Comparison of ENCODE assay signal across 8 cellular contexts in genomic region chr6:160972594-160972993, GRCh38. TPM values are rescaled to one million over a fixed set of nuclear protein-coding genes. Genes with fewer than 3 reads are reported as not detected.
DNase-seq lines count a peak whose midpoint lies in the region; ATAC-seq and TF ChIP-seq lines count a peak whose summit lies in the region.
"Not testable (repeated sequence)": the region's sequence is repeated elsewhere in the genome, so short reads cannot be mapped to it uniquely, and the experiment has no call there.

No MANE protein-coding gene starts in this region.

- not testable (repeated sequence) for H3K4me3 Mint-ChIP-seq in neural crest cell

- intact Hi-C loops in IMR-90 (cut with micrococcal nuclease) = loop anchor here (1.0 to 5.0 kb wide), 2 partner anchors 42 to 300 kb away; partner anchors contain the start of gene AGPAT4
- intact Hi-C loops in breast epithelium (cut with DNase I; ENCODE audit: low total_unique reads) = not testable (repeated sequence)

- H3K18ac ChIP-seq in IMR-90 (ENCODE audit: low read depth, low read length) = peak overlapping the region; percentile 68

- CTCF ChIA-PET in IMR-90 (lab: Yijun Ruan, JAX) = interaction anchor here (0.6 to 1.3 kb wide), 2 partner anchors 30 to 42 kb away, joined by 3 to 4 read pairs; no protein-coding TSS in a partner anchor

- peak overlapping the region; percentile 67 for H4K91ac ChIP-seq in IMR-90 (ENCODE audit: insufficient read depth, low read depth, low read length)

- not testable (repeated sequence) for H2AFZ ChIP-seq in ACC112 (ENCODE audit: low read length, unreplicated experiment); IMR-90 (replicated peaks; ENCODE audit: low read length, poor library complexity); fibroblast of lung (ENCODE audit: low read length); hepatocyte
- H2AFZ ChIP-seq in smooth muscle cell (ENCODE audit: low read depth) = peak overlapping the region; percentile 32

- H2BK120ac ChIP-seq in IMR-90 (ENCODE audit: low read depth, low read length) = peak overlapping the region; percentile 57; the same call in 1 of the 2 replicates

- H3K27me3 Mint-ChIP-seq in neural crest cell (ENCODE audit: low read depth) = not testable (repeated sequence)

- not testable (repeated sequence) for H3K4me2 ChIP-seq in IMR-90 (ENCODE audit: low read depth, low read length); fibroblast of lung (ENCODE audit: extremely low read depth, insufficient read depth, low read length); hepatocyte
- H3K4me2 ChIP-seq in smooth muscle cell = peak overlapping the region; percentile 65

- not testable (repeated sequence) for H3K36me3 ChIP-seq in ACC112 (ENCODE audit: insufficient read depth, low read length); IMR-90 (ENCODE audit: control insufficient read depth, insufficient read depth, low read length); RWPE2 (ENCODE audit: low read depth); breast epithelium; fibroblast of lung (ENCODE audit: control insufficient read depth, insufficient read depth, low read length); hepatocyte (replicated peaks; ENCODE audit: insufficient read depth, low read depth); smooth muscle cell (ENCODE audit: low read depth)

- H3K4ac ChIP-seq in IMR-90 (ENCODE audit: low read depth, low read length) = peak overlapping the region; percentile 52

- in situ Hi-C loops in IMR-90 (cut with MboI; ENCODE audit: low sequenced_read_pairs) = not testable (repeated sequence)

- H3K56ac ChIP-seq in IMR-90 (ENCODE audit: extremely low read depth, insufficient read depth, low read length) = not testable (repeated sequence)

- peak overlapping the region; percentile 83 for H2AK5ac ChIP-seq in IMR-90 (ENCODE audit: low read depth, low read length)

- not testable (repeated sequence) for BruUV-seq in IMR-90 (replicated peaks; lab: Mats Ljungman, UMichigan)

- H3K9ac ChIP-seq in IMR-90 (ENCODE audit: low read depth, low read length); fibroblast of lung (ENCODE audit: insufficient read depth, low read length): not testable (repeated sequence)
- H3K9ac ChIP-seq in smooth muscle cell (ENCODE audit: low read depth) = peak overlapping the region; percentile 73

- peak overlapping the region; percentile 22; the same call in 1 of the 2 replicates for H2BK20ac ChIP-seq in IMR-90 (ENCODE audit: low read depth, low read length)

- not testable (repeated sequence) for TF ChIP-seq POLR2A in IMR-90 (IDR thresholded peaks at IDR 0.05; ENCODE audit: low read depth, low read length); breast epithelium (IDR thresholded peaks at IDR 0.05)

- TF ChIP-seq RAD21 in IMR-90 (IDR thresholded peaks at IDR 0.05; ENCODE audit: low read length) = not testable (repeated sequence)

- H4K8ac ChIP-seq in IMR-90 (ENCODE audit: low read depth in 2 of 2, low read length in 2 of 2) = peak overlapping the region; percentile 10 to 68; a peak in 2 of 4 replicates

- not testable (repeated sequence) for H3K79me1 ChIP-seq in IMR-90 (ENCODE audit: low read depth in 1 of 2, low read length in 2 of 2)

- not testable (repeated sequence) for H2AK9ac ChIP-seq in IMR-90 (replicated peaks; ENCODE audit: low read depth, low read length, poor library complexity)

- not testable (repeated sequence) for H3K9me3 Mint-ChIP-seq in neural crest cell

- DNase-seq in IMR-90; RWPE2 (ENCODE audit: low spot score); breast epithelium (ENCODE audit: low spot score in 2 of 2); fibroblast of lung (ENCODE audit: low read depth in 2 of 2); hepatocyte (ENCODE audit: low spot score); neural crest cell (ENCODE audit: low read depth, low spot score); smooth muscle cell (lab: John Stamatoyannopoulos, UW; ENCODE audit: unreplicated experiment): not testable (repeated sequence)

- POLR2A ChIA-PET in IMR-90 (lab: Charles Lee; ENCODE audit: unreplicated experiment) = not testable (repeated sequence)

- not testable (repeated sequence) for H4K20me1 ChIP-seq in IMR-90 (ENCODE audit: insufficient read depth, low read length); fibroblast of lung (ENCODE audit: control insufficient read depth, extremely low read depth, insufficient read depth, low read length); hepatocyte (ENCODE audit: insufficient read depth, poor library complexity, severe bottlenecking); smooth muscle cell (ENCODE audit: low read depth)

- not testable (repeated sequence) for H3K79me2 ChIP-seq in ACC112 (ENCODE audit: control insufficient read depth, insufficient read depth, low read length, unreplicated experiment); fibroblast of lung (ENCODE audit: control insufficient read depth, insufficient read depth, low read length); hepatocyte; smooth muscle cell (ENCODE audit: low read depth)

- H2BK15ac ChIP-seq in IMR-90 (ENCODE audit: low read depth, low read length) = not testable (repeated sequence)

- H3K9me3 ChIP-seq in IMR-90 (ENCODE audit: control insufficient read depth, insufficient read depth, low read length); RWPE2 (ENCODE audit: severe bottlenecking); breast epithelium; fibroblast of lung (ENCODE audit: control insufficient read depth, insufficient read depth, low read depth, low read length); hepatocyte (ENCODE audit: low read depth); smooth muscle cell (replicated peaks; ENCODE audit: low read depth): not testable (repeated sequence)

- not testable (repeated sequence) for H3K36me3 Mint-ChIP-seq in neural crest cell (ENCODE audit: low read depth)

- H3K27ac ChIP-seq in ACC112 (ENCODE audit: low read depth, low read length) = peak overlapping the region; percentile 91
- H3K27ac ChIP-seq in IMR-90 (ENCODE audit: insufficient read depth, low read length) = peak overlapping the region; percentile 72; the same call in 1 of the 2 replicates
- H3K27ac ChIP-seq in RWPE2 (ENCODE audit: poor library complexity, severe bottlenecking) = peak overlapping the region; percentile 20
- peak overlapping the region; percentile 52 to 86 for H3K27ac ChIP-seq in breast epithelium
- H3K27ac ChIP-seq in fibroblast of lung (ENCODE audit: insufficient read depth, low read length) = peak overlapping the region; percentile 70
- H3K27ac ChIP-seq in hepatocyte = peak overlapping the region; percentile 70
- peak overlapping the region; percentile 95 for H3K27ac ChIP-seq in smooth muscle cell (ENCODE audit: low read depth)

- not testable (repeated sequence) for H3K9me1 ChIP-seq in IMR-90 (ENCODE audit: insufficient read depth, low read length)

- not testable (repeated sequence) for H3K27me3 ChIP-seq in ACC112 (ENCODE audit: insufficient read depth, low read length); IMR-90 (ENCODE audit: control insufficient read depth, insufficient read depth, low read length); RWPE2 (ENCODE audit: insufficient read depth, poor library complexity, severe bottlenecking); breast epithelium; fibroblast of lung (ENCODE audit: control insufficient read depth, insufficient read depth, low read length); hepatocyte; smooth muscle cell (ENCODE audit: low read depth)

- H3K4me1 ChIP-seq in ACC112 (ENCODE audit: control insufficient read depth, insufficient read depth, low read length, unreplicated experiment) (peaks cover 35% of the 10 kb centered on the region), IMR-90 (ENCODE audit: control insufficient read depth, insufficient read depth, low read length) (peaks cover 25% of the 10 kb centered on the region), hepatocyte (ENCODE audit: insufficient read depth) (peaks cover 18% of the 10 kb centered on the region), smooth muscle cell (ENCODE audit: low read depth) (peaks cover 11% of the 10 kb centered on the region)
- H3K4me1 ChIP-seq in RWPE2 (ENCODE audit: insufficient read depth, poor library complexity, severe bottlenecking); breast epithelium; fibroblast of lung (ENCODE audit: control insufficient read depth, extremely low read depth, insufficient read depth, low read length): not testable (repeated sequence)

- dilution Hi-C loops in IMR-90 (cut with HindIII; ENCODE audit: low sequenced_read_pairs, unreplicated experiment) = not testable (repeated sequence)

- H3K4me1 Mint-ChIP-seq in neural crest cell = peaks cover 28% of the 10 kb centered on the region

- ATAC-seq in IMR-90 (ENCODE audit: low read depth); RWPE2 (ENCODE audit: low read depth): not testable (repeated sequence)

- not testable (repeated sequence) for H3K9me2 ChIP-seq in hepatocyte (replicated peaks; ENCODE audit: insufficient read depth)

- peak overlapping the region; percentile 64 for H2BK5ac ChIP-seq in IMR-90 (ENCODE audit: low read depth, low read length, poor library complexity, severe bottlenecking)

- H3K14ac ChIP-seq in IMR-90 (replicated peaks; ENCODE audit: low read depth, low read length) = not testable (repeated sequence)

- not testable (repeated sequence) for H3K4me3 ChIP-seq in ACC112 (ENCODE audit: low read depth, low read length); IMR-90 (ENCODE audit: insufficient read depth, low read depth, low read length); RWPE2 (ENCODE audit: severe bottlenecking); breast epithelium; fibroblast of lung (replicated peaks in 1 of 4; ENCODE audit: control extremely low read depth in 1 of 4, insufficient read depth in 1 of 4, low read depth in 3 of 4, low read length in 4 of 4); hepatocyte; smooth muscle cell

- peak overlapping the region; percentile 12 for H3K27ac Mint-ChIP-seq in neural crest cell (ENCODE audit: unreplicated experiment)

- not testable (repeated sequence) for TF ChIP-seq CTCF in IMR-90 (conservative IDR thresholded peaks at IDR 0.05; ENCODE audit: low read depth, low read length); RWPE2 (IDR thresholded peaks at IDR 0.05; ENCODE audit: poor library complexity, severe bottlenecking); breast epithelium (IDR thresholded peaks at IDR 0.05); fibroblast of lung (conservative IDR thresholded peaks at IDR 0.05 in 1 of 2, IDR thresholded peaks at IDR 0.05 in 1 of 2; ENCODE audit: low read depth in 1 of 2, low read length in 2 of 2); hepatocyte (IDR thresholded peaks at IDR 0.05; ENCODE audit: poor library complexity); neural crest cell (conservative IDR thresholded peaks at IDR 0.05); smooth muscle cell (IDR thresholded peaks at IDR 0.05; ENCODE audit: borderline replicate concordance, insufficient read depth, poor library complexity, severe bottlenecking)

- not testable (repeated sequence) for H3F3A ChIP-seq in smooth muscle cell (ENCODE audit: low read depth)

- not testable (repeated sequence) for H3K23ac ChIP-seq in IMR-90 (ENCODE audit: low read depth, low read length)

- WGBS in IMR-90 (ENCODE audit: extremely low coverage in 2 of 2, insufficient read length in 1 of 2), 2 experiments = no CpG with 5 or more reads among the region's 16 CpGs
- 93% methylated on average over 16 of the region's 16 CpGs for WGBS in hepatocyte (ENCODE audit: low lambda C conversion rate, missing lambda C conversion rate)
- WGBS in smooth muscle cell (ENCODE audit: low lambda C conversion rate) = 91% methylated on average over 16 of the region's 16 CpGs

- not testable (repeated sequence) for H4K5ac ChIP-seq in IMR-90 (ENCODE audit: low read depth, low read length)

RNA-seq across cellular contexts. Expression of gene MAP3K4, which starts 19.0 kb away (rescaled TPM):
- 20.4 and 23.1 TPM in 2 replicates for total RNA-seq in IMR-90 (2012; rRNA removed)
- polyA plus RNA-seq in IMR-90 (2012; rRNA removed) = 6.9 and 11.5 TPM in 2 replicates
- 2.0 and 3.7 TPM in 2 replicates for polyA plus RNA-seq in IMR-90 (2012; cell fraction: cytosol; rRNA removed)
- polyA plus RNA-seq in IMR-90 (2012; cell fraction: nucleus; rRNA removed; ENCODE audit: low replicate concordance) = 6.4 and 26.8 TPM in 2 replicates
- total RNA-seq in breast epithelium = 10 to 100 TPM; 24.6 to 49.2 (median 45.2) TPM
- 35.2 and 44.4 TPM in 2 replicates for total RNA-seq in fibroblast of lung
- polyA plus RNA-seq in fibroblast of lung = 9.1 and 12.7 TPM in 2 replicates
- polyA plus RNA-seq in fibroblast of lung (2012) = 8.4 and 10.7 TPM in 2 replicates
- 9.0 and 9.2 TPM in 2 replicates for polyA minus RNA-seq in fibroblast of lung (ENCODE audit: low replicate concordance)
- 18.1 and 21.5 TPM in 2 replicates for total RNA-seq in hepatocyte
- 10.9 and 13.8 TPM in 2 replicates for polyA plus RNA-seq in hepatocyte
- total RNA-seq in neural crest cell = 84.3 and 103 TPM in 2 replicates
- total RNA-seq in smooth muscle cell = 26.8 and 29.5 TPM in 2 replicates
- 14.3 and 17.2 TPM in 2 replicates for polyA plus RNA-seq in smooth muscle cell

Comparison
In these comparisons a context has a peak if more than half of its experiments do, and no peak if none do; other contexts are left out.
1. H3K27ac ChIP-seq: peak in every context shown above with its lines; median percentile 95 in smooth muscle cell; 91 in ACC112; 72 in IMR-90; 70 in fibroblast of lung; 70 in hepatocyte; 69 in breast epithelium; 20 in RWPE2.